ENCODE assay signal across 14 cellular contexts in genomic region chr2:130972410-130972809, GRCh38.
DNase-seq lines count a peak whose midpoint lies in the region; ATAC-seq and FAIRE-seq lines count a peak whose summit lies in the region.
"Had no signal": no experiment of that assay in that cellular context is flagged by ENCODE, and none has a peak within 500 bp of the region (broad histone marks: within the 10 kb centered on the region; RNA-seq: fewer than 3 reads in every experiment).

No MANE protein-coding gene starts in this region.

- no peaks in the 10 kb centered on the region for H3K27me3 Mint-ChIP-seq in activated CD4-positive, alpha-beta T cell treated with anti-CD3 and anti-CD28 coated beads, Interleukin-2, amount 10 ng/mL, durations not matched to agents 7 days and 5 days
- H3K27me3 Mint-ChIP-seq in T-helper 1 cell treated with Interleukin-12 subunit alpha and Interleukin-12 subunit beta and Interleukin-4 antibody, amounts not matched to agents 30 μg/mL and 1 μg/mL, for 36 hours (ENCODE audit: low read depth), result peaks cover 5% of the 10 kb centered on the region
- H3K27me3 Mint-ChIP-seq: activated naive CD4-positive, alpha-beta T cell treated with anti-CD3 and anti-CD28 coated beads, Interleukin-2, amount 50 U/mL, for 24 hours had no signal

- POLR2A ChIA-PET in activated CD4-positive, alpha-beta T cell treated with anti-CD3 and anti-CD28 coated beads, Interleukin-2, amount 10 ng/mL, durations not matched to agents 7 days and 5 days (lab: Charles Lee), result no interaction called here

- H3K4me1 ChIP-seq in small intestine (ENCODE audit: control insufficient read depth in 2 of 2, insufficient read depth in 1 of 2, low read depth in 1 of 2, low read length in 1 of 2), result no peaks in the 10 kb centered on the region
- H3K4me1 ChIP-seq: A549, upper lobe of right lung had no signal

- peaks cover 14% of the 10 kb centered on the region for H3K4me1 Mint-ChIP-seq in activated CD4-positive, alpha-beta T cell treated with anti-CD3 and anti-CD28 coated beads, Interleukin-2, amount 10 ng/mL, durations not matched to agents 7 days and 5 days
- peaks cover 14% of the 10 kb centered on the region for H3K4me1 Mint-ChIP-seq in T-helper 1 cell treated with Interleukin-12 subunit alpha and Interleukin-12 subunit beta and Interleukin-4 antibody, amounts not matched to agents 30 μg/mL and 1 μg/mL, for 36 hours (ENCODE audit: low read depth)
- H3K4me1 Mint-ChIP-seq: activated B cell treated with CpG ODN at 0.5 μM for 24 hours; activated naive CD4-positive, alpha-beta T cell treated with anti-CD3 and anti-CD28 coated beads, Interleukin-2, amount 50 U/mL, for 24 hours had no signal

- ATAC-seq in HG02943 (IDR thresholded peaks at IDR 0.05; ENCODE audit: low read depth, unreplicated experiment), result peak; percentile 94
- ATAC-seq: A549, Right ventricle myocardium inferior, upper lobe of right lung had no signal

- no peak for FAIRE-seq in small intestine (lab: Jason Lieb, UNC)
- FAIRE-seq: A549 had no signal

- no peak overlapping the region for H3K27ac Mint-ChIP-seq in activated CD4-positive, alpha-beta T cell treated with anti-CD3 and anti-CD28 coated beads, Interleukin-2, amount 10 ng/mL, durations not matched to agents 7 days and 5 days
- peak overlapping the region; percentile 23 for H3K27ac Mint-ChIP-seq in T-helper 1 cell treated with Interleukin-12 subunit alpha and Interleukin-12 subunit beta and Interleukin-4 antibody, amounts not matched to agents 30 μg/mL and 1 μg/mL, for 36 hours
- H3K27ac Mint-ChIP-seq: activated B cell treated with CpG ODN at 0.5 μM for 24 hours; activated naive CD4-positive, alpha-beta T cell treated with anti-CD3 and anti-CD28 coated beads, Interleukin-2, amount 50 U/mL, for 24 hours had no signal

- H3K27me3 ChIP-seq in small intestine (ENCODE audit: control insufficient read depth in 2 of 2, insufficient read depth in 2 of 2, low read length in 2 of 2), result peaks cover 0 to 6% of the 10 kb centered on the region in 2 donors
- H3K27me3 ChIP-seq: upper lobe of right lung had no signal

- no peaks in the 10 kb centered on the region for H3K36me3 Mint-ChIP-seq in activated CD4-positive, alpha-beta T cell treated with anti-CD3 and anti-CD28 coated beads, Interleukin-2, amount 10 ng/mL, durations not matched to agents 7 days and 5 days (ENCODE audit: low read depth)
- no peaks in the 10 kb centered on the region for H3K36me3 Mint-ChIP-seq in T-helper 1 cell treated with Interleukin-12 subunit alpha and Interleukin-12 subunit beta and Interleukin-4 antibody, amounts not matched to agents 30 μg/mL and 1 μg/mL, for 36 hours (ENCODE audit: low read depth)
- H3K36me3 Mint-ChIP-seq: activated naive CD4-positive, alpha-beta T cell treated with anti-CD3 and anti-CD28 coated beads, Interleukin-2, amount 50 U/mL, for 24 hours had no signal

- H3K9me3 Mint-ChIP-seq in activated CD4-positive, alpha-beta T cell treated with anti-CD3 and anti-CD28 coated beads, Interleukin-2, amount 10 ng/mL, durations not matched to agents 7 days and 5 days, result no peaks in the 10 kb centered on the region
- H3K9me3 Mint-ChIP-seq in T-helper 1 cell treated with Interleukin-12 subunit alpha and Interleukin-12 subunit beta and Interleukin-4 antibody, amounts not matched to agents 30 μg/mL and 1 μg/mL, for 36 hours, result no peaks in the 10 kb centered on the region
- H3K9me3 Mint-ChIP-seq: activated B cell treated with CpG ODN at 0.5 μM for 24 hours; activated naive CD4-positive, alpha-beta T cell treated with anti-CD3 and anti-CD28 coated beads, Interleukin-2, amount 50 U/mL, for 24 hours had no signal

- H3K4me3 ChIP-seq in small intestine (ENCODE audit: low read depth in 1 of 2, low read length in 2 of 2), result no peak overlapping the region
- H3K4me3 ChIP-seq: A549, upper lobe of right lung had no signal

- H3K4me3 Mint-ChIP-seq in activated CD4-positive, alpha-beta T cell treated with anti-CD3 and anti-CD28 coated beads, Interleukin-2, amount 10 ng/mL, durations not matched to agents 7 days and 5 days, result no peak overlapping the region
- H3K4me3 Mint-ChIP-seq in T-helper 1 cell treated with Interleukin-12 subunit alpha and Interleukin-12 subunit beta and Interleukin-4 antibody, amounts not matched to agents 30 μg/mL and 1 μg/mL, for 36 hours, result peak overlapping the region; percentile 0
- H3K4me3 Mint-ChIP-seq: activated B cell treated with CpG ODN at 0.5 μM for 24 hours; activated naive CD4-positive, alpha-beta T cell treated with anti-CD3 and anti-CD28 coated beads, Interleukin-2, amount 50 U/mL, for 24 hours had no signal

- 7 to 39% (median 9%) methylated on average over 1 of the region's 1 CpG for WGBS in small intestine, 3 donors

- no peaks in the 10 kb centered on the region for H3K36me3 ChIP-seq in small intestine (ENCODE audit: control insufficient read depth in 2 of 2, insufficient read depth in 2 of 2, low read length in 2 of 2)
- H3K36me3 ChIP-seq: upper lobe of right lung had no signal

- CTCF ChIA-PET in activated CD4-positive, alpha-beta T cell treated with anti-CD3 and anti-CD28 coated beads, Interleukin-2, amount 10 ng/mL, durations not matched to agents 7 days and 5 days (lab: Charles Lee), result interaction anchor here (1.1 kb wide), 1 partner anchor 26 kb away, joined by 4 read pairs; no protein-coding TSS in a partner anchor

- no peak overlapping the region for H3K27ac ChIP-seq in small intestine (ENCODE audit: low read depth in 1 of 2, low read length in 1 of 2)
- H3K27ac ChIP-seq: A549, upper lobe of right lung had no signal

- H3K9me3 ChIP-seq in small intestine (ENCODE audit: control insufficient read depth, low read depth), result no peaks in the 10 kb centered on the region
- H3K9me3 ChIP-seq: upper lobe of right lung had no signal

- DNase-seq in activated CD4-positive, alpha-beta T cell treated with anti-CD3 and anti-CD28 coated beads, Interleukin-2, amount 10 ng/mL, durations not matched to agents 7 days and 5 days, result peak; percentile 18
- no peak for DNase-seq in activated CD4-positive, alpha-beta T cell treated with anti-CD3 and anti-CD28 coated beads for 4 hours
- peak; percentile 1 for DNase-seq in small intestine
- no peak for DNase-seq in DMS79 (lab: John Stamatoyannopoulos, UW)
- no peak for DNase-seq in GDM1 (lab: John Stamatoyannopoulos, UW)
- no peak for DNase-seq in midbrain (lab: John Stamatoyannopoulos, UW)
- DNase-seq: activated B cell treated with CpG ODN at 0.5 μM for 24 hours; effector CD4-positive, alpha-beta T cell; upper lobe of right lung had no signal

Comparison
In these comparisons a context has a peak if more than half of its experiments do, and no peak if none do; other contexts are left out.
1. DNase-seq: peak in activated CD4-positive, alpha-beta T cell treated with anti-CD3 and anti-CD28 coated beads, Interleukin-2, amount 10 ng/mL, durations not matched to agents 7 days and 5 days (single experiment) and small intestine (single experiment); none in activated CD4-positive, alpha-beta T cell treated with anti-CD3 and anti-CD28 coated beads for 4 hours (0 of 2), DMS79 (single experiment), GDM1 (single experiment) and midbrain (single experiment).